In genomic region chr7:27174077-27175004, GRCh38 we compare ENCODE assay signal across 1 cellular context.
A peak's percentile ranks its signal among the peaks of the same experiment; 100 is the strongest.
TF ChIP-seq lines count a peak whose summit lies in the region.

HOXA10 (minus strand) TSS chr7:27174320; CDS start chr7:27174306, 14 bp downstream.

TF ChIP-seq in HEK293, 187 proteins besides CTCF, POLR2A, EP300 and RAD21 (continued from another document):
- TF ChIP-seq ZNF398 (tag by site-specific recombination; IDR thresholded peaks at IDR 0.05) (no peak), ZNF629 (tag by site-specific recombination; IDR thresholded peaks at IDR 0.05) (0 out of 2 replicates have a peak, but pooled peaks have one; percentile 25), ZNF791 (tag by site-specific recombination; IDR thresholded peaks at IDR 0.05) (no peak), ZBTB17 (tag by site-specific recombination; IDR thresholded peaks at IDR 0.05) (peak; percentile 75), ZNF529 (tag by site-specific recombination; IDR thresholded peaks at IDR 0.05; ENCODE audit: insufficient replicate concordance) (no peak), ZNF19 (tag by site-specific recombination; IDR thresholded peaks at IDR 0.05; ENCODE audit: low read depth) (no peak), ZNF292 (tag by site-specific recombination; IDR thresholded peaks at IDR 0.05; ENCODE audit: borderline replicate concordance, low read depth) (no peak), ZNF266 (tag by site-specific recombination; IDR thresholded peaks at IDR 0.05; ENCODE audit: low read depth) (no peak), PATZ1 (tag by site-specific recombination; IDR thresholded peaks at IDR 0.05) (peak; percentile 87), EGR2 (tag by site-specific recombination; IDR thresholded peaks at IDR 0.05; ENCODE audit: low read depth) (peak; percentile 64; the same call in 1 of the 2 replicates), HOXD13 (CRISPR knock-in tag; IDR thresholded peaks at IDR 0.05; ENCODE audit: borderline replicate concordance) (no peak), KLF8 (tag by site-specific recombination; IDR thresholded peaks at IDR 0.05) (no peak; the same call in 1 of the 2 replicates), ZSCAN5A (tag by site-specific recombination; IDR thresholded peaks at IDR 0.05) (no peak), ZBTB48 (tag by site-specific recombination; IDR thresholded peaks at IDR 0.05) (peak; percentile 63; the same call in 1 of the 2 replicates), ZNF621 (tag by site-specific recombination; IDR thresholded peaks at IDR 0.05) (no peak), KLF16 (tag by site-specific recombination; IDR thresholded peaks at IDR 0.05) (no peak), GLIS1 (tag by site-specific recombination; IDR thresholded peaks at IDR 0.05) (peak; percentile 59), ZFP41 (tag by site-specific recombination; IDR thresholded peaks at IDR 0.05; ENCODE audit: borderline replicate concordance) (no peak), ZNF274 (IDR thresholded peaks at IDR 0.05; ENCODE audit: low read length) (no peak), ZNF274 (tag by site-specific recombination; IDR thresholded peaks at IDR 0.05; ENCODE audit: borderline replicate concordance) (no peak)
- TF ChIP-seq, protein P1, sequence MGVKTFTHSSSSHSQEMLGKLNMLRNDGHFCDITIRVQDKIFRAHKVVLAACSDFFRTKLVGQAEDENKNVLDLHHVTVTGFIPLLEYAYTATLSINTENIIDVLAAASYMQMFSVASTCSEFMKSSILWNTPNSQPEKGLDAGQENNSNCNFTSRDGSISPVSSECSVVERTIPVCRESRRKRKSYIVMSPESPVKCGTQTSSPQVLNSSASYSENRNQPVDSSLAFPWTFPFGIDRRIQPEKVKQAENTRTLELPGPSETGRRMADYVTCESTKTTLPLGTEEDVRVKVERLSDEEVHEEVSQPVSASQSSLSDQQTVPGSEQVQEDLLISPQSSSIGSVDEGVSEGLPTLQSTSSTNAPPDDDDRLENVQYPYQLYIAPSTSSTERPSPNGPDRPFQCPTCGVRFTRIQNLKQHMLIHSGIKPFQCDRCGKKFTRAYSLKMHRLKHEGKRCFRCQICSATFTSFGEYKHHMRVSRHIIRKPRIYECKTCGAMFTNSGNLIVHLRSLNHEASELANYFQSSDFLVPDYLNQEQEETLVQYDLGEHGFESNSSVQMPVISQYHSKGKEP (tag by site-specific recombination; IDR thresholded peaks at IDR 0.05) = no peak
- TF ChIP-seq, protein P2, sequence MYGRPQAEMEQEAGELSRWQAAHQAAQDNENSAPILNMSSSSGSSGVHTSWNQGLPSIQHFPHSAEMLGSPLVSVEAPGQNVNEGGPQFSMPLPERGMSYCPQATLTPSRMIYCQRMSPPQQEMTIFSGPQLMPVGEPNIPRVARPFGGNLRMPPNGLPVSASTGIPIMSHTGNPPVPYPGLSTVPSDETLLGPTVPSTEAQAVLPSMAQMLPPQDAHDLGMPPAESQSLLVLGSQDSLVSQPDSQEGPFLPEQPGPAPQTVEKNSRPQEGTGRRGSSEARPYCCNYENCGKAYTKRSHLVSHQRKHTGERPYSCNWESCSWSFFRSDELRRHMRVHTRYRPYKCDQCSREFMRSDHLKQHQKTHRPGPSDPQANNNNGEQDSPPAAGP (tag by site-specific recombination; IDR thresholded peaks at IDR 0.05) = no peak
- TF ChIP-seq, protein P3, sequence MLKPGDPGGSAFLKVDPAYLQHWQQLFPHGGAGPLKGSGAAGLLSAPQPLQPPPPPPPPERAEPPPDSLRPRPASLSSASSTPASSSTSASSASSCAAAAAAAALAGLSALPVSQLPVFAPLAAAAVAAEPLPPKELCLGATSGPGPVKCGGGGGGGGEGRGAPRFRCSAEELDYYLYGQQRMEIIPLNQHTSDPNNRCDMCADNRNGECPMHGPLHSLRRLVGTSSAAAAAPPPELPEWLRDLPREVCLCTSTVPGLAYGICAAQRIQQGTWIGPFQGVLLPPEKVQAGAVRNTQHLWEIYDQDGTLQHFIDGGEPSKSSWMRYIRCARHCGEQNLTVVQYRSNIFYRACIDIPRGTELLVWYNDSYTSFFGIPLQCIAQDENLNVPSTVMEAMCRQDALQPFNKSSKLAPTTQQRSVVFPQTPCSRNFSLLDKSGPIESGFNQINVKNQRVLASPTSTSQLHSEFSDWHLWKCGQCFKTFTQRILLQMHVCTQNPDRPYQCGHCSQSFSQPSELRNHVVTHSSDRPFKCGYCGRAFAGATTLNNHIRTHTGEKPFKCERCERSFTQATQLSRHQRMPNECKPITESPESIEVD (tag by site-specific recombination; IDR thresholded peaks at IDR 0.05) = no peak
- TF ChIP-seq, protein P4, sequence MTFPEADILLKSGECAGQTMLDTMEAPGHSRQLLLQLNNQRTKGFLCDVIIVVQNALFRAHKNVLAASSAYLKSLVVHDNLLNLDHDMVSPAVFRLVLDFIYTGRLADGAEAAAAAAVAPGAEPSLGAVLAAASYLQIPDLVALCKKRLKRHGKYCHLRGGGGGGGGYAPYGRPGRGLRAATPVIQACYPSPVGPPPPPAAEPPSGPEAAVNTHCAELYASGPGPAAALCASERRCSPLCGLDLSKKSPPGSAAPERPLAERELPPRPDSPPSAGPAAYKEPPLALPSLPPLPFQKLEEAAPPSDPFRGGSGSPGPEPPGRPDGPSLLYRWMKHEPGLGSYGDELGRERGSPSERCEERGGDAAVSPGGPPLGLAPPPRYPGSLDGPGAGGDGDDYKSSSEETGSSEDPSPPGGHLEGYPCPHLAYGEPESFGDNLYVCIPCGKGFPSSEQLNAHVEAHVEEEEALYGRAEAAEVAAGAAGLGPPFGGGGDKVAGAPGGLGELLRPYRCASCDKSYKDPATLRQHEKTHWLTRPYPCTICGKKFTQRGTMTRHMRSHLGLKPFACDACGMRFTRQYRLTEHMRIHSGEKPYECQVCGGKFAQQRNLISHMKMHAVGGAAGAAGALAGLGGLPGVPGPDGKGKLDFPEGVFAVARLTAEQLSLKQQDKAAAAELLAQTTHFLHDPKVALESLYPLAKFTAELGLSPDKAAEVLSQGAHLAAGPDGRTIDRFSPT (tag by site-specific recombination; IDR thresholded peaks at IDR 0.05) = 0 out of 2 replicates have a peak, but pooled peaks have one; percentile 16
- TF ChIP-seq, protein P5, sequence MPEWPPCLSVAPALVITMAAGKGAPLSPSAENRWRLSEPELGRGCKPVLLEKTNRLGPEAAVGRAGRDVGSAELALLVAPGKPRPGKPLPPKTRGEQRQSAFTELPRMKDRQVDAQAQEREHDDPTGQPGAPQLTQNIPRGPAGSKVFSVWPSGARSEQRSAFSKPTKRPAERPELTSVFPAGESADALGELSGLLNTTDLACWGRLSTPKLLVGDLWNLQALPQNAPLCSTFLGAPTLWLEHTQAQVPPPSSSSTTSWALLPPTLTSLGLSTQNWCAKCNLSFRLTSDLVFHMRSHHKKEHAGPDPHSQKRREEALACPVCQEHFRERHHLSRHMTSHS (tag by site-specific recombination; IDR thresholded peaks at IDR 0.05) = no peak
